18 cellular contexts compared by ENCODE assay signal in the genomic region with DNA sequence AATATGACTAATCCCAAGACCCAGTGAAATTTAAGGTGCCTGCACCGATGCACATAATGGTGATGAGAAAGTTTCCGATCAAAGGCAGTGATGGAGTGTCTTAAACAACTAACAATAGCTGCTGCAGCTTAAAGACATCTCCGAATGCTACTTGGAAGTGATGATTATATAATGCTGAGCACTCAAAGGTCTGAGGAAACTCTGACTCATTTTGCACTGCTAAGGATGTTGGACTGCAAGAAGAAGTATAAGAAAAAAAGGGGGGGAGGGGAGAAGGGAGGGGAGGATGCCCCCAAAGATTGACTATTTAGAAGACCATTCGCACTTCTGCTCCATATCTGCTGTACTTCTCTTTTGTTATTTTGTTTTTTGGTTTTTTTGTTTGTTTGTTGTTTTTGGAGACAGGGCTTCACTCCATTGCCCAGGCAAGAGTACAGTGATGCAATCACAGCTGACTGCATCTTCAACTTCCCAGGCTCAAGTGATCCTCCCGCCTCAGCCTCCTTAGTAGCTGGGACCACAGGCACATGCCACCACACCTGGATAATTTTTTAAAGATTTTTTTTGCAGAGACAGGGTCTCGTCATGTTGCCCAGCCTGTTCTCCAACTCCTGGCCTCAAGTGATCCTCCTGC.
DNase-seq lines count a peak whose midpoint lies in the region; ATAC-seq and TF ChIP-seq lines count a peak whose summit lies in the region.
"Had no signal": no experiment of that assay in that cellular context is flagged by ENCODE, and none has a peak within 500 bp of the region (broad histone marks: within the 10 kb centered on the region; RNA-seq: fewer than 3 reads in every experiment).

No MANE protein-coding gene starts in this region.

- dilution Hi-C loops in mammary epithelial cell (cut with HindIII; ENCODE audit: low sequenced_read_pairs) = no loop called here

- no peaks in the 10 kb centered on the region for H3K36me3 Mint-ChIP-seq in MCF 10A (ENCODE audit: insufficient read depth, unreplicated experiment)

- no peaks in the 10 kb centered on the region for H3K79me2 ChIP-seq in mammary epithelial cell (ENCODE audit: insufficient read depth, low read length)

- intact Hi-C loops in MCF 10A (cut with micrococcal nuclease) = no loop called here
- intact Hi-C loops in mammary epithelial cell (cut with micrococcal nuclease) = no loop called here

- H3K9me3 ChIP-seq in mammary epithelial cell (replicated peaks; ENCODE audit: insufficient read depth, low read length) = no peaks in the 10 kb centered on the region
- H3K9me3 ChIP-seq: A549, prostate gland had no signal

- peaks cover 4% of the 10 kb centered on the region for H3K27me3 ChIP-seq in mammary epithelial cell (ENCODE audit: insufficient read depth, low read length)
- H3K27me3 ChIP-seq: gastroesophageal sphincter had no signal

- H3K4me1 ChIP-seq in mammary epithelial cell (ENCODE audit: insufficient read depth, low read length) = no peaks in the 10 kb centered on the region
- H3K4me1 ChIP-seq: prostate gland had no signal

- no peak overlapping the region for H3K4me3 Mint-ChIP-seq in MCF 10A (ENCODE audit: unreplicated experiment)
- H3K4me3 Mint-ChIP-seq: activated T-helper 17 cell treated with anti-CD3 and anti-CD28 coated beads, Interleukin-2, amount 50 U/mL, for 72 hours; central memory CD8-positive, alpha-beta T cell; neural crest cell had no signal

- H3K27ac ChIP-seq in mammary epithelial cell (ENCODE audit: insufficient read depth, low read depth, low read length) = no peak overlapping the region
- H3K27ac ChIP-seq: A549, C4-2B, gastroesophageal sphincter, prostate gland had no signal

- BruUV-seq in MCF 10A (replicated peaks; lab: Mats Ljungman, UMichigan) = no TSS peak
- BruUV-seq in mammary epithelial cell (replicated peaks; lab: Mats Ljungman, UMichigan) = no TSS peak

- DNase-seq in MCF 10A (ENCODE audit: unreplicated experiment) (peak; percentile 29), mammary epithelial cell (no peak), SIG-M5 treated with dmso at 0.1 percent for 504 hours (lab: John Stamatoyannopoulos, UW; ENCODE audit: unreplicated experiment) (peak; percentile 36), fibroblast of mammary gland (ENCODE audit: low read depth) (peak; percentile 59), stromal cell of bone marrow (ENCODE audit: low read depth) (peak; percentile 37), DMS 273 treated with DMSO at 0.1 percent for 48 hours (lab: John Stamatoyannopoulos, UW) (no peak)
- DNase-seq in stimulated activated CD4-positive, alpha-beta T cell treated with anti-CD3 and anti-CD28 coated beads, Interleukin-4, amount 100 ng/mL, for 1 hour = no peak
- DNase-seq: NCI-H2029 treated with DMSO at 0.1 percent for 48 hours, NCI-H510A, T-helper 2 cell had no signal

- no peaks in the 10 kb centered on the region for H3K36me3 ChIP-seq in mammary epithelial cell (ENCODE audit: insufficient read depth, low read length)
- H3K36me3 ChIP-seq: gastroesophageal sphincter, prostate gland had no signal

- ATAC-seq in activated CD4-positive, CD25-positive, alpha-beta regulatory T cell treated with anti-CD3 and anti-CD28 coated beads, Interleukin-2, amount 50 U/mL, for 24 hours = no peak
- ATAC-seq: A549; activated T-helper 17 cell treated with anti-CD3 and anti-CD28 coated beads, Interleukin-2, amount 50 U/mL, for 72 hours; gastroesophageal sphincter had no signal

- CTCF ChIA-PET in MCF 10A (lab: Yijun Ruan, JAX) (interaction anchor here (0.7 kb wide), 3 partner anchors 745 to 826 kb away, joined by 3 read pairs; no protein-coding TSS in a partner anchor), mammary epithelial cell (lab: Charles Lee; ENCODE audit: low non-redundant PET) (no interaction called here)

- in situ Hi-C loops in mammary epithelial cell (cut with MboI; ENCODE audit: low sequenced_read_pairs in 2 of 2) = no loop called here

- TF ChIP-seq CTCF in MCF 10A (IDR thresholded peaks at IDR 0.05; ENCODE audit: unreplicated experiment) (no peak), mammary epithelial cell (conservative IDR thresholded peaks at IDR 0.05 in 1 of 2, IDR thresholded peaks at IDR 0.05 in 1 of 2; ENCODE audit: extremely low read depth in 1 of 2, insufficient read depth in 1 of 2, low read depth in 1 of 2, low read length in 2 of 2) (no peak), fibroblast of mammary gland (conservative IDR thresholded peaks at IDR 0.05; ENCODE audit: control insufficient read depth, insufficient read depth, low read depth, low read length) (no peak)

- peaks cover 60% of the 10 kb centered on the region for H3K27me3 Mint-ChIP-seq in MCF 10A (ENCODE audit: insufficient read depth, unreplicated experiment)

- POLR2A ChIA-PET in MCF 10A (lab: Yijun Ruan, JAX) = no interaction called here

- no peaks in the 10 kb centered on the region for H4K20me1 ChIP-seq in mammary epithelial cell (ENCODE audit: insufficient read depth, low read length)

- no peak overlapping the region for H3K4me2 ChIP-seq in mammary epithelial cell (ENCODE audit: insufficient read depth, low read depth, low read length)
- H3K4me2 ChIP-seq: A549 had no signal

- no peaks in the 10 kb centered on the region for H3K9me3 Mint-ChIP-seq in MCF 10A (ENCODE audit: unreplicated experiment)

- no peak overlapping the region for H3K27ac Mint-ChIP-seq in MCF 10A (ENCODE audit: low read depth, unreplicated experiment)
- H3K27ac Mint-ChIP-seq: activated T-helper 17 cell treated with anti-CD3 and anti-CD28 coated beads, Interleukin-2, amount 50 U/mL, for 72 hours had no signal

- WGBS in mammary epithelial cell (ENCODE audit: low coverage, missing lambda C conversion rate) = 81% methylated on average over 6 of the region's 6 CpGs

- H3K9ac ChIP-seq in mammary epithelial cell (ENCODE audit: insufficient read depth, low read length) = no peak overlapping the region

- H3K4me3 ChIP-seq in mammary epithelial cell (replicated peaks in 1 of 3; ENCODE audit: insufficient read depth in 1 of 3, low read depth in 2 of 3, low read length in 3 of 3) (no peak overlapping the region), fibroblast of mammary gland (ENCODE audit: control insufficient read depth, low read depth, low read length) (no peak overlapping the region)
- H3K4me3 ChIP-seq: A549, gastroesophageal sphincter, prostate gland had no signal

- H2AFZ ChIP-seq in mammary epithelial cell (ENCODE audit: low read depth, low read length) = no peak overlapping the region

- H3K4me1 Mint-ChIP-seq in MCF 10A (ENCODE audit: insufficient read depth, unreplicated experiment) = no peaks in the 10 kb centered on the region
- H3K4me1 Mint-ChIP-seq: central memory CD8-positive, alpha-beta T cell had no signal

Comparison
In these comparisons a context has a peak if more than half of its experiments do, and no peak if none do; other contexts are left out.
1. DNase-seq: peak in MCF 10A (single experiment), SIG-M5 treated with dmso at 0.1 percent for 504 hours (single experiment), fibroblast of mammary gland (single experiment) and stromal cell of bone marrow (single experiment); none in mammary epithelial cell (single experiment), DMS 273 treated with DMSO at 0.1 percent for 48 hours (single experiment) and stimulated activated CD4-positive, alpha-beta T cell treated with anti-CD3 and anti-CD28 coated beads, Interleukin-4, amount 100 ng/mL, for 1 hour (single experiment).